1 cellular context compared by ENCODE assay signal in genomic region chr4:7197910-7198309, GRCh38.
TF ChIP-seq lines count a peak whose summit lies in the region.

No MANE protein-coding gene starts in this region.

TF ChIP-seq in HepG2, 621 proteins besides CTCF, POLR2A, EP300 and RAD21 (continued from another document):
- TF ChIP-seq ZBTB10 (CRISPR knock-in tag; IDR thresholded peaks at IDR 0.05; ENCODE audit: borderline replicate concordance) (no peak), HOMEZ (CRISPR knock-in tag; IDR thresholded peaks at IDR 0.05; ENCODE audit: low read depth) (no peak), ZNF263 (CRISPR knock-in tag; IDR thresholded peaks at IDR 0.05) (no peak), PAF1 (CRISPR knock-in tag; IDR thresholded peaks at IDR 0.05) (no peak), ATAD3A (CRISPR knock-in tag; IDR thresholded peaks at IDR 0.05) (no peak)
